Comparison of ENCODE assay signal across 18 cellular contexts in the genomic region with DNA sequence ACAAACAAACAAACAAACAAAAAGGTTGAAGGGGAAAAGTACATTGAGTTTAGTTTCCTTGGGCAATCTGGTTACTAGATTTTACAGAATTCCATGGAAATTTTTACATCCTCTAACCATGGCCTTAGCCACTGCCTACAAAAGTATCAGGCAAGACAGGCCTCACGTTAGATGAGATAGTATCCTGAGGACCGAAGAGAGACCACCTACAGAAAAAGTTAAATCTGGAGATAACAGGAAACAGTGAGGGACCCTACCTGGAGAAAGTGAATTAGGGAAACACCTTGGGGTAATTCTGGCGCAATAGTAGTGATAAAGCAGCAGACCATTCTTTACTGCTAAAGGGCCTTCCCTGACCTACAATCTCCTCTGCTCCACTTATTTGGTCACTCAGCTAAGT.
"Had no signal": no experiment of that assay in that cellular context is flagged by ENCODE, and none has a peak within 500 bp of the region (broad histone marks: within the 10 kb centered on the region; RNA-seq: fewer than 3 reads in every experiment).

No MANE protein-coding gene starts in this region.

- H3K4me2 ChIP-seq: hepatocyte, SK-N-SH had no signal

- FAIRE-seq: urothelium cell line had no signal

- H2AFZ ChIP-seq: hepatocyte had no signal

- H3K27ac Mint-ChIP-seq: activated CD4-positive, alpha-beta T cell treated with anti-CD3 and anti-CD28 coated beads, Interleukin-2, amount 10 ng/mL, durations not matched to agents 24 days and 14 days; brain; progenitor cell of endocrine pancreas had no signal

- H3K4me3 ChIP-seq: hepatocyte, lung, tibial artery had no signal

- H3K79me2 ChIP-seq: hepatocyte had no signal

- H3K27me3 Mint-ChIP-seq: activated CD4-positive, alpha-beta T cell treated with anti-CD3 and anti-CD28 coated beads, Interleukin-2, amount 10 ng/mL, durations not matched to agents 24 days and 14 days had no signal

- DNase-seq: activated CD4-positive, alpha-beta T cell treated with anti-CD3 and anti-CD28 coated beads, Interleukin-2, amount 10 ng/mL, durations not matched to agents 24 days and 14 days; caudate nucleus; islet precursor cell; midbrain; occipital lobe; SK-N-SH; stimulated activated CD4-positive, alpha-beta T cell treated with anti-CD3 and anti-CD28 coated beads, Interleukin-12 subunit alpha, Interleukin-12 subunit beta, amount 100 ng/mL, for 4 hours; stimulated activated CD4-positive, alpha-beta T cell treated with anti-CD3 and anti-CD28 coated beads, Interleukin-1b, Interleukin-23, amount 100 ng/mL, for 48 hours; stimulated activated CD8-positive, alpha-beta memory T cell treated with anti-CD3 and anti-CD28 coated beads, Interleukin-4, amount 100 ng/mL, for 48 hours; stimulated activated naive CD4-positive, alpha-beta T cell treated with Interleukin-2 at 50 U/mL for 16 hours; tibial artery had no signal

- H3K36me3 Mint-ChIP-seq: brain had no signal

- H3K9ac ChIP-seq: SK-N-SH had no signal

- H3K27ac ChIP-seq: epithelial cell of prostate, hepatocyte, tibial artery had no signal

- H3K27me3 ChIP-seq: hepatocyte, tibial artery had no signal

- H3K9me3 Mint-ChIP-seq: activated CD4-positive, alpha-beta T cell treated with anti-CD3 and anti-CD28 coated beads, Interleukin-2, amount 10 ng/mL, durations not matched to agents 24 days and 14 days; activated naive CD4-positive, alpha-beta T cell treated with anti-CD3 and anti-CD28 coated beads, Interleukin-2, amount 50 U/mL, for 72 hours; brain had no signal

- H3K4me1 Mint-ChIP-seq: brain had no signal

- H3K9me3 ChIP-seq: SK-N-SH, tibial artery had no signal

- H3K4me3 Mint-ChIP-seq: activated CD4-positive, alpha-beta T cell treated with anti-CD3 and anti-CD28 coated beads, Interleukin-2, amount 10 ng/mL, durations not matched to agents 24 days and 14 days; brain had no signal
